1 cellular context compared by ENCODE assay signal in genomic region chr19:49749055-49749716, GRCh38.
TF ChIP-seq lines count a peak whose summit lies in the region.

No MANE protein-coding gene starts in this region.

TF ChIP-seq in K562, 482 proteins besides CTCF, POLR2A, EP300 and RAD21 (continues in another document):
- TF ChIP-seq USF2 (CRISPR knock-in tag; IDR thresholded peaks at IDR 0.05) (peak; percentile 95), CREM (IDR thresholded peaks at IDR 0.05; ENCODE audit: low read depth) (peak; percentile 39; the same call in 1 of the 2 replicates), MNT (conservative IDR thresholded peaks at IDR 0.05) (peak; percentile 61; a peak in 3 of 4 replicates), RBM25 (IDR thresholded peaks at IDR 0.05; ENCODE audit: low read depth, low read length, severe bottlenecking) (peak; percentile 68), GATAD2B (IDR thresholded peaks at IDR 0.05; ENCODE audit: borderline replicate concordance) (no peak), ILF3 (IDR thresholded peaks at IDR 0.05; ENCODE audit: borderline replicate concordance) (no peak), RBM14 (IDR thresholded peaks at IDR 0.05; ENCODE audit: borderline replicate concordance, insufficient read depth, low read depth, low read length) (no peak), ZNF318 (IDR thresholded peaks at IDR 0.05; ENCODE audit: borderline replicate concordance in 1 of 2, low read depth in 1 of 2) (no peak), BHLHE40 (IDR thresholded peaks at IDR 0.05; ENCODE audit: low read length) (peak; percentile 68; the same call in 1 of the 2 replicates), SIX5 (IDR thresholded peaks at IDR 0.05; ENCODE audit: borderline replicate concordance in 1 of 2, insufficient read depth in 1 of 2, low read depth in 1 of 2, low read length in 2 of 2) (peak; percentile 69 to 76), PTBP1 (IDR thresholded peaks at IDR 0.05; ENCODE audit: low read depth, low read length) (no peak), ZNF224 (CRISPR knock-in tag; IDR thresholded peaks at IDR 0.05) (no peak), XRCC5 (IDR thresholded peaks at IDR 0.05; ENCODE audit: low read depth, low read length) (no peak), RB1 (IDR thresholded peaks at IDR 0.05; ENCODE audit: low read depth) (no peak), HLTF (IDR thresholded peaks at IDR 0.05) (no peak), PRDM10 (IDR thresholded peaks at IDR 0.05; ENCODE audit: partially characterized antibody) (peak; percentile 49), HEY1 (CRISPR knock-in tag; IDR thresholded peaks at IDR 0.05; ENCODE audit: borderline replicate concordance) (no peak), SIRT6 (IDR thresholded peaks at IDR 0.05; ENCODE audit: low read depth, low read length) (no peak), ARHGAP35 (IDR thresholded peaks at IDR 0.05; ENCODE audit: partially characterized antibody) (no peak), ATF7 (IDR thresholded peaks at IDR 0.05) (0 out of 2 replicates have a peak, but pooled peaks have one; percentile 25), MITF (IDR thresholded peaks at IDR 0.05) (peak; percentile 74; the same call in 1 of the 2 replicates), BACH1 (tag; IDR thresholded peaks at IDR 0.05) (no peak), RAD51 (IDR thresholded peaks at IDR 0.05; ENCODE audit: borderline replicate concordance, low read depth) (peak; percentile 94), NCOA2 (IDR thresholded peaks at IDR 0.05; ENCODE audit: partially characterized antibody in 2 of 2) (no peak), EP400 (IDR thresholded peaks at IDR 0.05) (0 out of 2 replicates have a peak, but pooled peaks have one; percentile 26), CBX3 (IDR thresholded peaks at IDR 0.05; ENCODE audit: borderline replicate concordance in 1 of 2, low read length in 2 of 2) (peak in 1 of 2 experiments; percentile 41; a peak in 1 of 3 replicates), MBD2 (IDR thresholded peaks at IDR 0.05; ENCODE audit: borderline replicate concordance, low read depth) (peak; percentile 40; the same call in 1 of the 2 replicates), ZNF212 (CRISPR knock-in tag; IDR thresholded peaks at IDR 0.05) (no peak), CCAR2 (IDR thresholded peaks at IDR 0.05; ENCODE audit: low read depth, low read length) (no peak), ETS1 (conservative IDR thresholded peaks at IDR 0.05; ENCODE audit: control insufficient read depth, low read depth, low read length) (no peak), JUNB (CRISPR knock-in tag; conservative IDR thresholded peaks at IDR 0.05) (no peak), ZNF561 (CRISPR knock-in tag; conservative IDR thresholded peaks at IDR 0.05) (no peak), ATF1 (CRISPR knock-in tag; IDR thresholded peaks at IDR 0.05) (no peak), ATF1 (tag; IDR thresholded peaks at IDR 0.05) (no peak), HCFC1 (IDR thresholded peaks at IDR 0.05; ENCODE audit: low read depth, low read length) (peak; percentile 89), MYC (IDR thresholded peaks at IDR 0.05; ENCODE audit: low read depth, low read length) (0 out of 2 replicates have a peak, but pooled peaks have one; percentile 39), MYC (CRISPR knock-in tag; IDR thresholded peaks at IDR 0.05; ENCODE audit: borderline replicate concordance, low read depth) (no peak)
- TF ChIP-seq, protein P1, sequence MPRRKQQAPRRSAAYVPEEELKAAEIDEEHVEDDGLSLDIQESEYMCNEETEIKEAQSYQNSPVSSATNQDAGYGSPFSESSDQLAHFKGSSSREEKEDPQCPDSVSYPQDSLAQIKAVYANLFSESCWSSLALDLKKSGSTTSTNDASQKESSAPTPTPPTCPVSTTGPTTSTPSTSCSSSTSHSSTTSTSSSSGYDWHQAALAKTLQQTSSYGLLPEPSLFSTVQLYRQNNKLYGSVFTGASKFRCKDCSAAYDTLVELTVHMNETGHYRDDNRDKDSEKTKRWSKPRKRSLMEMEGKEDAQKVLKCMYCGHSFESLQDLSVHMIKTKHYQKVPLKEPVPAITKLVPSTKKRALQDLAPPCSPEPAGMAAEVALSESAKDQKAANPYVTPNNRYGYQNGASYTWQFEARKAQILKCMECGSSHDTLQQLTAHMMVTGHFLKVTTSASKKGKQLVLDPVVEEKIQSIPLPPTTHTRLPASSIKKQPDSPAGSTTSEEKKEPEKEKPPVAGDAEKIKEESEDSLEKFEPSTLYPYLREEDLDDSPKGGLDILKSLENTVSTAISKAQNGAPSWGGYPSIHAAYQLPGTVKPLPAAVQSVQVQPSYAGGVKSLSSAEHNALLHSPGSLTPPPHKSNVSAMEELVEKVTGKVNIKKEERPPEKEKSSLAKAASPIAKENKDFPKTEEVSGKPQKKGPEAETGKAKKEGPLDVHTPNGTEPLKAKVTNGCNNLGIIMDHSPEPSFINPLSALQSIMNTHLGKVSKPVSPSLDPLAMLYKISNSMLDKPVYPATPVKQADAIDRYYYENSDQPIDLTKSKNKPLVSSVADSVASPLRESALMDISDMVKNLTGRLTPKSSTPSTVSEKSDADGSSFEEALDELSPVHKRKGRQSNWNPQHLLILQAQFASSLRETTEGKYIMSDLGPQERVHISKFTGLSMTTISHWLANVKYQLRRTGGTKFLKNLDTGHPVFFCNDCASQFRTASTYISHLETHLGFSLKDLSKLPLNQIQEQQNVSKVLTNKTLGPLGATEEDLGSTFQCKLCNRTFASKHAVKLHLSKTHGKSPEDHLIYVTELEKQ (CRISPR knock-in tag; IDR thresholded peaks at IDR 0.05) = no peak
